Comparison of ENCODE assay signal across 9 cellular contexts in genomic region chr6:14582731-14583130, GRCh38.
"Had no signal": no experiment of that assay in that cellular context is flagged by ENCODE, and none has a peak within 500 bp of the region (broad histone marks: within the 10 kb centered on the region; RNA-seq: fewer than 3 reads in every experiment).

No MANE protein-coding gene starts in this region.

- H3K9me3 Mint-ChIP-seq: GM23338, H9, HFFc6 had no signal

- H3K27ac Mint-ChIP-seq: GM23338, HFFc6 had no signal

- H3K36me3 ChIP-seq: HAP-1 had no signal

- H3K4me1 Mint-ChIP-seq: GM23338, H9 had no signal

- H3K4me3 ChIP-seq: GM23248, GM23338, HAP-1 had no signal

- H3K9ac ChIP-seq: GM23248 had no signal

- H3K4me3 Mint-ChIP-seq: GM23338, H9, HFFc6 had no signal

- ATAC-seq: GM23338, HCT116 had no signal

- H3K27ac ChIP-seq: GM23248 had no signal

- H3K9me3 ChIP-seq: HAP-1 had no signal

- DNase-seq: GM23248, GOT3, H7, H9, HCEC 1CT, HFFc6 had no signal
